In genomic region chr5:141871870-141872269, GRCh38 we compare ENCODE assay signal across 25 cellular contexts. TPM values are rescaled to one million over a fixed set of nuclear protein-coding genes. Genes with fewer than 3 reads are reported as not detected.
DNase-seq lines count a peak whose midpoint lies in the region; ATAC-seq, FAIRE-seq and TF ChIP-seq lines count a peak whose summit lies in the region.
"Had no signal": no experiment of that assay in that cellular context is flagged by ENCODE, and none has a peak within 500 bp of the region (broad histone marks: within the 10 kb centered on the region; RNA-seq: fewer than 3 reads in every experiment).

No MANE protein-coding gene starts in this region.

- H3K27me3 ChIP-seq in H9 (ENCODE audit: insufficient read depth, low read length), result no peaks in the 10 kb centered on the region
- peaks cover 0 to 49% (median 9%) of the 10 kb centered on the region in 4 donors for H3K27me3 ChIP-seq in esophagus squamous epithelium
- peaks cover 0 to 10% of the 10 kb centered on the region in 2 donors for H3K27me3 ChIP-seq in small intestine (ENCODE audit: control insufficient read depth in 2 of 2, insufficient read depth in 2 of 2, low read length in 2 of 2)

- H3K9ac ChIP-seq in H9 (ENCODE audit: extremely low read depth, insufficient read length, low read length), result no peak overlapping the region
- H3K9ac ChIP-seq: BLaER1 had no signal

- H4K91ac ChIP-seq in H9 (ENCODE audit: insufficient read length, low read depth, low read length), result no peak overlapping the region

- peak overlapping the region; percentile 42 to 54; a peak in 4 of 5 replicates for H3K4me3 Mint-ChIP-seq in H9
- peak overlapping the region; percentile 41; the same call in 1 of the 2 replicates for H3K4me3 Mint-ChIP-seq in WTC11
- H3K4me3 Mint-ChIP-seq in osteocyte (ENCODE audit: unreplicated experiment), result no peak overlapping the region
- H3K4me3 Mint-ChIP-seq: activated CD8-positive, alpha-beta T cell treated with anti-CD3 and anti-CD28 coated beads for 36 hours had no signal

- ATAC-seq in WTC11 (no peak), GM18505 (IDR thresholded peaks at IDR 0.05; ENCODE audit: unreplicated experiment) (no peak), HG03571 (IDR thresholded peaks at IDR 0.05; ENCODE audit: unreplicated experiment) (no peak)
- ATAC-seq: activated CD8-positive, alpha-beta T cell treated with anti-CD3 and anti-CD28 coated beads for 36 hours; stimulated activated naive CD8-positive, alpha-beta T cell treated with anti-CD3 and anti-CD28 coated beads, Interleukin-15, Interleukin-2, amounts not matched to agents 100 U/mL and 50 U/mL, for 24 hours had no signal

- intact Hi-C loops in esophagus squamous epithelium (cut with DNase I), result no loop called here

- POLR2A ChIA-PET in WTC11 (lab: Charles Lee), result interaction anchor here (0.6 kb wide), 1 partner anchor 26 kb away, joined by 3 read pairs; no protein-coding TSS in a partner anchor

- H3T11ph ChIP-seq in H9 (ENCODE audit: low read length), result no peak overlapping the region

- H3K14ac ChIP-seq in H9 (ENCODE audit: insufficient read depth, low read length), result no peak overlapping the region

- peaks cover 2% of the 10 kb centered on the region for H4K20me1 ChIP-seq in H9 (ENCODE audit: control insufficient read depth, insufficient read depth, insufficient read length)

- no peak overlapping the region for H3K18ac ChIP-seq in H9 (ENCODE audit: insufficient read length, low read depth, low read length)

- no peak overlapping the region for H2BK120ac ChIP-seq in H9 (ENCODE audit: low read depth, low read length, poor library complexity, severe bottlenecking)

- H2AK5ac ChIP-seq in H9 (ENCODE audit: insufficient read length, low read length), result no peak overlapping the region

- H3K23ac ChIP-seq in H9 (ENCODE audit: insufficient read length, low read depth, low read length), result no peak overlapping the region

- no peak overlapping the region for H3K4me3 ChIP-seq in esophagus squamous epithelium
- no peak overlapping the region for H3K4me3 ChIP-seq in small intestine (ENCODE audit: low read depth in 1 of 2, low read length in 2 of 2)
- H3K4me3 ChIP-seq: BLaER1 had no signal

- peaks cover 43% of the 10 kb centered on the region; the same call in 1 of the 2 replicates for H3K79me2 ChIP-seq in H9 (ENCODE audit: insufficient read depth, low read length)

- H3K27me3 Mint-ChIP-seq in H9 (ENCODE audit: low read depth) (no peaks in the 10 kb centered on the region), WTC11 (ENCODE audit: low read depth) (no peaks in the 10 kb centered on the region), osteocyte (ENCODE audit: unreplicated experiment) (peaks cover 46% of the 10 kb centered on the region)

- no peak for TF ChIP-seq CTCF in H9 (conservative IDR thresholded peaks at IDR 0.05)
- no peak for TF ChIP-seq CTCF in WTC11 (IDR thresholded peaks at IDR 0.05)
- TF ChIP-seq CTCF in esophagus squamous epithelium (IDR thresholded peaks at IDR 0.05), result no peak
- no peak for TF ChIP-seq CTCF in osteocyte (IDR thresholded peaks at IDR 0.05)

- FAIRE-seq in small intestine (lab: Jason Lieb, UNC), result no peak
- FAIRE-seq: islet of Langerhans had no signal

- H2BK12ac ChIP-seq in H9 (ENCODE audit: insufficient read length, low read depth, low read length), result no peak overlapping the region

- CTCF ChIA-PET in WTC11 (lab: Charles Lee), result interaction anchor here (1.2 kb wide), 1 partner anchor 34 kb away, joined by 4 read pairs; no protein-coding TSS in a partner anchor

- TF ChIP-seq POLR2A in esophagus squamous epithelium (IDR thresholded peaks at IDR 0.05) (no peak), GM18505 (IDR thresholded peaks at IDR 0.05; ENCODE audit: borderline replicate concordance, extremely low read depth, insufficient read depth, insufficient read length) (no peak)

- DNase-seq in H9 (no peak), WTC11 (ENCODE audit: low spot score) (no peak), esophagus squamous epithelium (lab: John Stamatoyannopoulos, UW) (no peak), small intestine (no peak), EL (no peak), osteocyte (ENCODE audit: extremely low spot score, unreplicated experiment) (no peak)
- DNase-seq: ACHN; activated CD8-positive, alpha-beta T cell treated with anti-CD3 and anti-CD28 coated beads for 36 hours; activated gamma-delta T cell; Caco-2; foreskin melanocyte; NCI-H146; NCI-H510A treated with DMSO at 0.1 percent for 48 hours; nucleus accumbens; retina; stimulated activated CD4-positive, alpha-beta T cell treated with anti-CD3 and anti-CD28 coated beads, Interleukin-4, amount 100 ng/mL, for 4 hours; stimulated activated naive CD8-positive, alpha-beta T cell treated with anti-CD3 and anti-CD28 coated beads, Interleukin-15, Interleukin-2, amounts not matched to agents 100 U/mL and 50 U/mL, for 24 hours; T1000; trophoblast cell had no signal

- WGBS in H9 (ENCODE audit: extremely low coverage, insufficient read length, low lambda C conversion rate), result no CpG with 5 or more reads among the region's 4 CpGs
- 73 to 76% methylated on average over 4 of the region's 4 CpGs for WGBS in esophagus squamous epithelium, 2 donors
- 16 to 47% (median 36%) methylated on average over 4 of the region's 4 CpGs for WGBS in small intestine, 3 donors

- no peak overlapping the region for H3K27ac ChIP-seq in H9 (ENCODE audit: insufficient read length, low read depth, low read length)
- H3K27ac ChIP-seq in esophagus squamous epithelium, result peak overlapping the region; percentile 69 to 88 (median 74)
- H3K27ac ChIP-seq in small intestine (ENCODE audit: low read depth in 1 of 2, low read length in 1 of 2), result peak overlapping the region; percentile 72 to 90
- H3K27ac ChIP-seq: BLaER1, HL-60 had no signal

- H3K4me1 ChIP-seq in H9 (ENCODE audit: insufficient read depth, low read length), result peaks cover 20% of the 10 kb centered on the region
- H3K4me1 ChIP-seq in esophagus squamous epithelium, result peaks cover 20 to 100% (median 24%) of the 10 kb centered on the region in 3 donors
- H3K4me1 ChIP-seq in small intestine (ENCODE audit: control insufficient read depth in 2 of 2, insufficient read depth in 1 of 2, low read depth in 1 of 2, low read length in 1 of 2), result peaks cover 10 to 21% of the 10 kb centered on the region in 2 donors

- no peak overlapping the region for H2BK5ac ChIP-seq in H9 (ENCODE audit: insufficient read length, low read length)

- H3K4me2 ChIP-seq in H9 (ENCODE audit: insufficient read depth, insufficient read length, low read length), result no peak overlapping the region
- H3K4me2 ChIP-seq: BLaER1 had no signal

- H3K4ac ChIP-seq in H9 (ENCODE audit: low read depth, low read length), result no peak overlapping the region

- no peaks in the 10 kb centered on the region for H3K9me3 ChIP-seq in H9 (ENCODE audit: control insufficient read depth, low read depth, low read length)
- H3K9me3 ChIP-seq in esophagus squamous epithelium, result no peaks in the 10 kb centered on the region
- no peaks in the 10 kb centered on the region for H3K9me3 ChIP-seq in small intestine (ENCODE audit: control insufficient read depth, low read depth)
- H3K9me3 ChIP-seq: BLaER1, Caco-2 had no signal

- H2BK15ac ChIP-seq in H9 (ENCODE audit: low read depth, low read length), result no peak overlapping the region

- H3K23me2 ChIP-seq in H9 (ENCODE audit: insufficient read length, low read depth, low read length, poor library complexity, severe bottlenecking), result peaks cover 14% of the 10 kb centered on the region

- no peak overlapping the region for H4K8ac ChIP-seq in H9 (replicated peaks; ENCODE audit: insufficient read length, low read depth, low read length)

- H3K36me3 Mint-ChIP-seq in H9 (ENCODE audit: insufficient read depth in 1 of 3, low read depth in 3 of 3) (peaks cover 33 to 34% (median 34%) of the 10 kb centered on the region in 3 experiments; a peak in 6 of 7 replicates), WTC11 (peaks cover 28% of the 10 kb centered on the region), osteocyte (ENCODE audit: unreplicated experiment) (no peaks in the 10 kb centered on the region)

- H2BK20ac ChIP-seq in H9 (ENCODE audit: low read depth, low read length, poor library complexity, severe bottlenecking), result no peak overlapping the region

- H3K36me3 ChIP-seq in esophagus squamous epithelium, result peaks cover 0 to 24% (median 0%) of the 10 kb centered on the region in 3 donors
- peaks cover 0 to 4% of the 10 kb centered on the region in 2 donors for H3K36me3 ChIP-seq in small intestine (ENCODE audit: control insufficient read depth in 2 of 2, insufficient read depth in 2 of 2, low read length in 2 of 2)
- H3K36me3 ChIP-seq: BLaER1 had no signal

- peak overlapping the region; percentile 95 to 99 (median 96) for H3K27ac Mint-ChIP-seq in H9
- H3K27ac Mint-ChIP-seq in WTC11, result peak overlapping the region; percentile 96
- H3K27ac Mint-ChIP-seq in osteocyte (ENCODE audit: unreplicated experiment), result no peak overlapping the region
- H3K27ac Mint-ChIP-seq: activated CD8-positive, alpha-beta T cell treated with anti-CD3 and anti-CD28 coated beads for 36 hours had no signal

- no peak overlapping the region for H2AFZ ChIP-seq in H9 (ENCODE audit: low read length)

- no peak overlapping the region for H4K5ac ChIP-seq in H9 (ENCODE audit: insufficient read length, low read depth, low read length)

- no peak overlapping the region for H3K56ac ChIP-seq in H9 (ENCODE audit: insufficient read length, low read depth, low read length)

- peaks cover 60 to 63% of the 10 kb centered on the region in 2 experiments for H3K4me1 Mint-ChIP-seq in H9
- peaks cover 56% of the 10 kb centered on the region for H3K4me1 Mint-ChIP-seq in WTC11
- H3K4me1 Mint-ChIP-seq in osteocyte (ENCODE audit: unreplicated experiment), result peaks cover 6% of the 10 kb centered on the region

- H3K9me3 Mint-ChIP-seq in H9 (no peaks in the 10 kb centered on the region; a peak in 2 of 5 replicates), WTC11 (no peaks in the 10 kb centered on the region), osteocyte (ENCODE audit: unreplicated experiment) (no peaks in the 10 kb centered on the region)
- H3K9me3 Mint-ChIP-seq: activated CD8-positive, alpha-beta T cell treated with anti-CD3 and anti-CD28 coated beads for 36 hours; brain had no signal

- peaks cover 11% of the 10 kb centered on the region for H3K79me1 ChIP-seq in H9 (ENCODE audit: insufficient read depth, low read depth, low read length, poor library complexity, severe bottlenecking)

TF ChIP-seq in WTC11, 78 proteins besides CTCF, POLR2A, EP300 and RAD21 (continues in another document):
- TF ChIP-seq ZNF138 (CRISPR knock-in tag; conservative IDR thresholded peaks at IDR 0.05) (no peak), SP1 (CRISPR knock-in tag; conservative IDR thresholded peaks at IDR 0.05) (no peak)

RNA-seq across cellular contexts. Expression of gene PCDH1, which starts 6.3 kb away (rescaled TPM):
- total RNA-seq in H9 (2021) (127 and 131 TPM in 2 replicates), WTC11 (2021) (105 to 108 TPM (median 108 TPM) in 3 replicates), esophagus squamous epithelium (100 to 1,000 TPM in 1 of 4 donors, 10 to 100 TPM in 3; 51.3 to 131 (median 67.9) TPM), osteocyte (6.3 and 7.3 TPM in 2 replicates)
- 10 to 100 TPM; 15.7 to 43.9 (median 15.9) TPM for polyA plus RNA-seq in small intestine

RNA-seq across cellular contexts. Expression of gene DELE1, which starts 51.8 kb away (rescaled TPM):
- 72.7 and 75.3 TPM in 2 replicates for total RNA-seq in H9 (2021)
- 79.3 to 83.8 TPM (median 81.5 TPM) in 3 replicates for total RNA-seq in WTC11 (2021)
- total RNA-seq in esophagus squamous epithelium, result 10 to 100 TPM; 27.3 to 68.5 (median 37.1) TPM
- 10 to 100 TPM; 32.2 to 45.4 (median 43.5) TPM for polyA plus RNA-seq in small intestine
- 60.2 and 64.1 TPM in 2 replicates for total RNA-seq in osteocyte
